In genomic region chr5:157732784-157733262, GRCh38 we compare ENCODE assay signal across 23 cellular contexts. TPM values are rescaled to one million over a fixed set of nuclear protein-coding genes. Genes with fewer than 3 reads are reported as not detected.
DNase-seq lines count a peak whose midpoint lies in the region; ATAC-seq, FAIRE-seq and TF ChIP-seq lines count a peak whose summit lies in the region.
"Had no signal": no experiment of that assay in that cellular context is flagged by ENCODE, and none has a peak within 500 bp of the region (broad histone marks: within the 10 kb centered on the region; RNA-seq: fewer than 3 reads in every experiment).

No MANE protein-coding gene starts in this region.

- intact Hi-C loops in natural killer cell (cut with micrococcal nuclease), result no loop called here

- FAIRE-seq in astrocyte (lab: Jason Lieb, UNC) (no peak), HTR-8/SVneo (lab: Jason Lieb, UNC) (no peak)
- FAIRE-seq: GM12891, islet of Langerhans had no signal

- peaks cover 23% of the 10 kb centered on the region for H3K36me3 Mint-ChIP-seq in T-helper 2 cell treated with Interferon-gamma antibody and Interleukin-4, amounts not matched to agents 5 μg/mL and 100 μg/mL, for 36 hours (ENCODE audit: low read depth)
- H3K36me3 Mint-ChIP-seq in astrocyte (ENCODE audit: low read depth, unreplicated experiment) (peaks cover 2% of the 10 kb centered on the region), natural killer cell (no peaks in the 10 kb centered on the region)

- ATAC-seq in natural killer cell (no peak), HG02870 (IDR thresholded peaks at IDR 0.05; ENCODE audit: unreplicated experiment) (no peak), HG02885 (IDR thresholded peaks at IDR 0.05; ENCODE audit: poor library complexity, unreplicated experiment) (no peak)
- ATAC-seq: effector memory CD8-positive, alpha-beta T cell; heart left ventricle; Right ventricle myocardium inferior had no signal

- H3K4me3 Mint-ChIP-seq in T-helper 2 cell treated with Interferon-gamma antibody and Interleukin-4, amounts not matched to agents 5 μg/mL and 100 μg/mL, for 36 hours, result peak overlapping the region; percentile 1
- H3K4me3 Mint-ChIP-seq in astrocyte (ENCODE audit: unreplicated experiment) (peak overlapping the region; percentile 9), natural killer cell (peak overlapping the region; percentile 56)

- no peaks in the 10 kb centered on the region for H4K20me1 ChIP-seq in Karpas-422 (ENCODE audit: insufficient read depth, low read depth, low read length)
- H4K20me1 ChIP-seq in astrocyte (ENCODE audit: insufficient read depth, low read length), result no peaks in the 10 kb centered on the region

- H3K36me3 ChIP-seq in Karpas-422 (ENCODE audit: insufficient read depth, low read length), result peaks cover 15% of the 10 kb centered on the region; the same call in 1 of the 2 replicates
- peaks cover 16% of the 10 kb centered on the region for H3K36me3 ChIP-seq in astrocyte (ENCODE audit: insufficient read depth, low read length)

- no peak for TF ChIP-seq CTCF in astrocyte (IDR thresholded peaks at IDR 0.05; ENCODE audit: insufficient read depth, low read depth, low read length)
- TF ChIP-seq CTCF in natural killer cell (IDR thresholded peaks at IDR 0.05), result no peak

- peaks cover 21% of the 10 kb centered on the region for H3K79me2 ChIP-seq in Karpas-422 (ENCODE audit: low read length)
- H3K79me2 ChIP-seq in astrocyte (ENCODE audit: insufficient read depth, low read length), result peaks cover 6% of the 10 kb centered on the region

- H3K27ac ChIP-seq in Karpas-422 (ENCODE audit: low read length), result no peak overlapping the region
- no peak overlapping the region for H3K27ac ChIP-seq in astrocyte (ENCODE audit: low read depth, low read length)
- H3K27ac ChIP-seq: tibial artery had no signal

- H3K27me3 Mint-ChIP-seq in T-helper 2 cell treated with Interferon-gamma antibody and Interleukin-4, amounts not matched to agents 5 μg/mL and 100 μg/mL, for 36 hours (ENCODE audit: low read depth), result no peaks in the 10 kb centered on the region
- H3K27me3 Mint-ChIP-seq in astrocyte (ENCODE audit: low read depth, unreplicated experiment) (no peaks in the 10 kb centered on the region), natural killer cell (ENCODE audit: low read depth in 2 of 2) (no peaks in the 10 kb centered on the region)
- H3K27me3 Mint-ChIP-seq: effector memory CD8-positive, alpha-beta T cell had no signal

- H2AFZ ChIP-seq in Karpas-422 (ENCODE audit: low read length), result no peak overlapping the region
- no peak overlapping the region for H2AFZ ChIP-seq in astrocyte (ENCODE audit: low read depth, low read length)

- H3K4me3 ChIP-seq in Karpas-422 (ENCODE audit: low read length), result no peak overlapping the region
- no peak overlapping the region for H3K4me3 ChIP-seq in astrocyte (ENCODE audit: insufficient read depth, low read depth, low read length)
- H3K4me3 ChIP-seq: tibial artery had no signal

- no peak overlapping the region for H3K27ac Mint-ChIP-seq in T-helper 2 cell treated with Interferon-gamma antibody and Interleukin-4, amounts not matched to agents 5 μg/mL and 100 μg/mL, for 36 hours
- H3K27ac Mint-ChIP-seq in astrocyte (ENCODE audit: unreplicated experiment) (no peak overlapping the region), natural killer cell (peak overlapping the region; percentile 11 to 95)
- H3K27ac Mint-ChIP-seq: activated T-helper 2 cell treated with anti-CD3 and anti-CD28 coated beads, Interferon-gamma antibody, Interleukin-2, Interleukin-4, amounts not matched to agents 10 μg/mL and 5 μg/mL and 100 μg/mL, durations not matched to agents 14 hours and 24 hours and 36 hours had no signal

- no peak for DNase-seq in T-helper 2 cell treated with Interferon-gamma antibody and Interleukin-4, amounts not matched to agents 5 μg/mL and 100 μg/mL, for 36 hours (ENCODE audit: low spot score)
- DNase-seq in T-helper 2 cell (no peak), Karpas-422 (no peak), astrocyte (ENCODE audit: low read depth) (no peak), natural killer cell (no peak), HTR-8/SVneo (ENCODE audit: insufficient read length, low spot score) (no peak)
- DNase-seq: 8988T; activated CD4-positive, alpha-beta T cell treated with anti-CD3 and anti-CD28 coated beads, Interleukin-2, amount 50 U/mL, for 4 hours; anterior cingulate cortex; DMS 273 treated with DMSO at 0.1 percent for 48 hours; effector memory CD8-positive, alpha-beta T cell; GDM1; heart left ventricle; NCI-H1105 treated with DMSO at 0.1 percent for 48 hours; NCI-H524 treated with DMSO at 0.1 percent for 48 hours; T1000; tibial artery had no signal

- no peaks in the 10 kb centered on the region for H3K9me3 ChIP-seq in Karpas-422 (ENCODE audit: low read length)
- H3K9me3 ChIP-seq in astrocyte (ENCODE audit: insufficient read depth, low read depth, low read length), result no peaks in the 10 kb centered on the region
- H3K9me3 ChIP-seq: heart left ventricle, tibial artery had no signal

- H3K4me1 ChIP-seq in Karpas-422 (ENCODE audit: low read length), result peaks cover 33% of the 10 kb centered on the region
- peaks cover 4% of the 10 kb centered on the region for H3K4me1 ChIP-seq in astrocyte (ENCODE audit: insufficient read depth, low read length)

- no peaks in the 10 kb centered on the region for H3K9me3 Mint-ChIP-seq in T-helper 2 cell treated with Interferon-gamma antibody and Interleukin-4, amounts not matched to agents 5 μg/mL and 100 μg/mL, for 36 hours
- H3K9me3 Mint-ChIP-seq in astrocyte (ENCODE audit: unreplicated experiment) (no peaks in the 10 kb centered on the region), natural killer cell (no peaks in the 10 kb centered on the region)
- H3K9me3 Mint-ChIP-seq: activated T-helper 2 cell treated with anti-CD3 and anti-CD28 coated beads, Interferon-gamma antibody, Interleukin-2, Interleukin-4, amounts not matched to agents 10 μg/mL and 5 μg/mL and 100 μg/mL, durations not matched to agents 14 hours and 24 hours and 36 hours; effector memory CD8-positive, alpha-beta T cell had no signal

- peak overlapping the region; percentile 91 for H3K4me2 ChIP-seq in Karpas-422 (ENCODE audit: low read depth, low read length, poor library complexity, severe bottlenecking)
- H3K4me2 ChIP-seq in astrocyte (ENCODE audit: low read length), result no peak overlapping the region

- H3K9ac ChIP-seq in Karpas-422 (ENCODE audit: low read length) (no peak overlapping the region), astrocyte (ENCODE audit: low read length) (no peak overlapping the region)

- peaks cover 22% of the 10 kb centered on the region for H3K4me1 Mint-ChIP-seq in T-helper 2 cell treated with Interferon-gamma antibody and Interleukin-4, amounts not matched to agents 5 μg/mL and 100 μg/mL, for 36 hours (ENCODE audit: low read depth)
- H3K4me1 Mint-ChIP-seq in astrocyte (ENCODE audit: low read depth, unreplicated experiment) (peaks cover 5% of the 10 kb centered on the region), natural killer cell (peaks cover 13 to 14% of the 10 kb centered on the region in 2 donors)

- H3K27me3 ChIP-seq in Karpas-422 (ENCODE audit: low read length) (no peaks in the 10 kb centered on the region), astrocyte (ENCODE audit: insufficient read depth, low read length) (no peaks in the 10 kb centered on the region)
- H3K27me3 ChIP-seq: heart left ventricle, tibial artery had no signal

- H3K9me2 ChIP-seq in Karpas-422 (replicated peaks; ENCODE audit: insufficient read depth, low read length), result no peaks in the 10 kb centered on the region

RNA-seq across cellular contexts. Expression of gene THG1L, which starts 1.6 kb away (rescaled TPM):
- total RNA-seq in Karpas-422 (2014; rRNA removed; shearing (Covaris generic); ENCODE audit: low replicate concordance), result 18.6 and 25.1 TPM in 2 replicates
- total RNA-seq in astrocyte (9.4 and 9.7 TPM in 2 replicates), natural killer cell (1 to 10 TPM; 3.1 to 4.7 (median 3.5) TPM)

RNA-seq across cellular contexts. Expression of gene LSM11, which starts 10.7 kb away (rescaled TPM):
- 5.7 and 6.5 TPM in 2 replicates for total RNA-seq in Karpas-422 (2014; rRNA removed; shearing (Covaris generic); ENCODE audit: low replicate concordance)
- total RNA-seq in astrocyte, result 4.4 and 4.7 TPM in 2 replicates
- total RNA-seq in natural killer cell, result 1 to 10 TPM; 1.2 to 2.3 (median 2.0) TPM

Comparison
In these comparisons a context has a peak if more than half of its experiments do, and no peak if none do; other contexts are left out.
1. H3K27ac Mint-ChIP-seq: peak in natural killer cell (2 of 2); none in T-helper 2 cell treated with Interferon-gamma antibody and Interleukin-4, amounts not matched to agents 5 μg/mL and 100 μg/mL, for 36 hours (single experiment) and astrocyte (single experiment).
2. H3K4me3 Mint-ChIP-seq: peak in every context shown above with its lines; median percentile 56 in natural killer cell; 9 in astrocyte; 1 in T-helper 2 cell treated with Interferon-gamma antibody and Interleukin-4, amounts not matched to agents 5 μg/mL and 100 μg/mL, for 36 hours.